20 cellular contexts compared by ENCODE assay signal in the genomic region with DNA sequence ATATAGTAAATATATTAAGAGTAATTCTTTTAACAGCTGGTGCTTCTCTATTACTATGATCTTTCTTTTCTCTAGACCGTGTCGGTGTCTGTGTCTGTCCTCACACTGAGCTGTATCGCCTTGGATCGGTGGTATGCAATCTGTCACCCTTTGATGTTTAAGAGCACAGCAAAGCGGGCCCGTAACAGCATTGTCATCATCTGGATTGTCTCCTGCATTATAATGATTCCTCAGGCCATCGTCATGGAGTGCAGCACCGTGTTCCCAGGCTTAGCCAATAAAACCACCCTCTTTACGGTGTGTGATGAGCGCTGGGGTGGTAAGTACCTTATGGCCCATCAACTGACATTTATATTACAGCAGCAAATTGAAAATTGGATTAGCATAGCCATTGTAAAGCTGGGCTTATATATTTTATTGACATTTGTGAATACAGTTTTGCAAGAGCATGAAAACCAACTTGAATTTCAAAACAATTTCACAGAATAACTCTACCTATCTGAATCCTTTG.
DNase-seq lines count a peak whose midpoint lies in the region; TF ChIP-seq lines count a peak whose summit lies in the region.
"Had no signal": no experiment of that assay in that cellular context is flagged by ENCODE, and none has a peak within 500 bp of the region (broad histone marks: within the 10 kb centered on the region; RNA-seq: fewer than 3 reads in every experiment).

No MANE protein-coding gene starts in this region.

- WGBS in hepatocyte (ENCODE audit: low lambda C conversion rate, missing lambda C conversion rate), result 63% methylated on average over 10 of the region's 10 CpGs

- H3K9me2 ChIP-seq in hepatocyte (replicated peaks; ENCODE audit: insufficient read depth), result no peaks in the 10 kb centered on the region
- H3K9me2 ChIP-seq: SK-N-SH had no signal

- peaks cover 4% of the 10 kb centered on the region for H3K4me1 ChIP-seq in hepatocyte (ENCODE audit: insufficient read depth)

- H3K27me3 ChIP-seq in hepatocyte, result no peaks in the 10 kb centered on the region

- intact Hi-C loops in posterior vena cava (cut with DNase I), result no loop called here

- no peak overlapping the region for H3K4me2 ChIP-seq in hepatocyte
- H3K4me2 ChIP-seq: SK-N-SH had no signal

- H3K9me3 ChIP-seq in hepatocyte (ENCODE audit: low read depth), result no peaks in the 10 kb centered on the region
- H3K9me3 ChIP-seq: SK-N-SH had no signal

- no peaks in the 10 kb centered on the region for H4K20me1 ChIP-seq in hepatocyte (ENCODE audit: insufficient read depth, poor library complexity, severe bottlenecking)

- H3K36me3 ChIP-seq in hepatocyte (replicated peaks; ENCODE audit: insufficient read depth, low read depth), result no peaks in the 10 kb centered on the region

- H3K79me2 ChIP-seq in hepatocyte, result no peaks in the 10 kb centered on the region

- no peak for TF ChIP-seq CTCF in GM10266 (IDR thresholded peaks at IDR 0.05; ENCODE audit: control insufficient read depth, insufficient read depth, low read depth, missing control alignments)
- TF ChIP-seq CTCF in hepatocyte (IDR thresholded peaks at IDR 0.05; ENCODE audit: poor library complexity), result no peak

- no peak overlapping the region for H3K27ac ChIP-seq in hepatocyte
- H3K27ac ChIP-seq: C4-2B had no signal

- H2AFZ ChIP-seq in hepatocyte, result no peak overlapping the region

- no peak overlapping the region for H3K4me3 ChIP-seq in hepatocyte

- DNase-seq in ELF-1 (ENCODE audit: low read depth, low spot score) (peak; percentile 24), M059J (ENCODE audit: low read depth) (peak; percentile 5), UCSD-AML1 (lab: John Stamatoyannopoulos, UW; ENCODE audit: unreplicated experiment) (peak; percentile 4), posterior vena cava (ENCODE audit: low spot score) (peak; percentile 44), GM10266 (ENCODE audit: extremely low spot score) (no peak), hepatocyte (ENCODE audit: low spot score) (no peak)
- no peak for DNase-seq in stimulated activated CD4-positive, alpha-beta T cell treated with anti-CD3 and anti-CD28 coated beads, Interleukin-2, amount 100 ng/mL, for 24 hours
- DNase-seq: ACHN, GOT3, HFFc6, KBM-7, NCI-H1105 treated with DMSO at 0.1 percent for 48 hours, NCI-H1694 treated with DMSO at 0.1 percent for 48 hours, NCI-H2107, NCI-H2227 treated with DMSO at 0.1 percent for 48 hours, NCI-H526 treated with DMSO at 0.1 percent for 48 hours, OCI-M1, SHP77 treated with DMSO at 0.1 percent for 48 hours, SK-N-SH had no signal

Comparison
In these comparisons a context has a peak if more than half of its experiments do, and no peak if none do; other contexts are left out.
1. DNase-seq: peak in ELF-1 (single experiment), M059J (single experiment), UCSD-AML1 (single experiment) and posterior vena cava (single experiment); none in GM10266 (single experiment), stimulated activated CD4-positive, alpha-beta T cell treated with anti-CD3 and anti-CD28 coated beads, Interleukin-2, amount 100 ng/mL, for 24 hours (0 of 2) and hepatocyte (single experiment).